26 cellular contexts compared by ENCODE assay signal in the genomic region with DNA sequence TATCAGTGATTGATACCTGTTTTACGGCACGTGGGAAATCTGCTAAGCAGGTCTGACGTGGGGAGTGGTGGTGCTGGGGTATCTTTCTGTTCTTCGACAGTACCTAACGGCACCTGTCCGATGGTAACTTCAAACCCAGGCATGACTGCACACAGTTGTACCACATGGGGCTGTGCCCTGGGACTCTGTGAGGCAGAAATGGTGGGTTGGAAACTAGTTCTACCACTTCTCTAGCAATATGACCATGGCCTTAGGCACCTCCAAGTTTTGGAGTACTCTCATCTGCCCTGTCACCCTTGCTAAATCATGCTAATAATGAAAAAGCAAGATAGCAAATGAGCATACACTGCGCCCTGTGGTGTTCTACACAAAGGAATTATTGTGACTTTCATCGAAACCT. TPM values are rescaled to one million over a fixed set of nuclear protein-coding genes. Genes with fewer than 3 reads are reported as not detected.
"Had no signal": no experiment of that assay in that cellular context is flagged by ENCODE, and none has a peak within 500 bp of the region (broad histone marks: within the 10 kb centered on the region; RNA-seq: fewer than 3 reads in every experiment).

No MANE protein-coding gene starts in this region.

- H3K36me3 Mint-ChIP-seq: brain, immature natural killer cell had no signal

- H3K27me3 ChIP-seq: esophagus muscularis mucosa, hepatocyte, tibial nerve, vagina had no signal

- H3K27ac Mint-ChIP-seq: activated CD4-positive, alpha-beta T cell treated with anti-CD3 and anti-CD28 coated beads, Interleukin-2, amount 10 ng/mL, durations not matched to agents 7 days and 5 days; activated CD8-positive, alpha-beta T cell treated with anti-CD3 and anti-CD28 coated beads, Interleukin-2, amount 10 ng/mL, durations not matched to agents 7 days and 5 days; activated T-helper 1 cell treated with anti-CD3 and anti-CD28 coated beads, Interleukin-12 subunit alpha, Interleukin-12 subunit beta, Interleukin-2, Interleukin-4 antibody, amounts not matched to agents 30 ng/mL and 10 ng/mL and 1 ng/mL, durations not matched to agents 14 hours and 24 hours and 36 hours; immature natural killer cell; nephron; stimulated activated naive CD8-positive, alpha-beta T cell treated with anti-CD3 and anti-CD28 coated beads, Interleukin-15, Interleukin-2, amounts not matched to agents 100 ng/mL and 50 ng/mL, for 24 hours had no signal

- H3K36me3 ChIP-seq: esophagus muscularis mucosa, left ventricle myocardium inferior, neutrophil, tibial nerve, vagina had no signal

- H3K27ac ChIP-seq: esophagus muscularis mucosa, hepatocyte, left ventricle myocardium inferior, neutrophil, parathyroid adenoma, vagina had no signal

- H3K4me1 ChIP-seq: parathyroid adenoma, vagina had no signal

- H3K4me1 Mint-ChIP-seq: immature natural killer cell had no signal

- H3K4me3 Mint-ChIP-seq: activated CD4-positive, alpha-beta T cell treated with anti-CD3 and anti-CD28 coated beads, Interleukin-2, amount 10 ng/mL, durations not matched to agents 7 days and 5 days; activated CD8-positive, alpha-beta T cell treated with anti-CD3 and anti-CD28 coated beads, Interleukin-2, amount 10 ng/mL, durations not matched to agents 7 days and 5 days; activated T-helper 1 cell treated with anti-CD3 and anti-CD28 coated beads, Interleukin-12 subunit alpha, Interleukin-12 subunit beta, Interleukin-2, Interleukin-4 antibody, amounts not matched to agents 30 ng/mL and 10 ng/mL and 1 ng/mL, durations not matched to agents 14 hours and 24 hours and 36 hours; brain; immature natural killer cell; nephron; stimulated activated naive CD8-positive, alpha-beta T cell treated with anti-CD3 and anti-CD28 coated beads, Interleukin-15, Interleukin-2, amounts not matched to agents 100 ng/mL and 50 ng/mL, for 24 hours had no signal

- DNase-seq: activated CD4-positive, alpha-beta T cell treated with anti-CD3 and anti-CD28 coated beads, Interleukin-2, amount 10 ng/mL, durations not matched to agents 7 days and 5 days; activated CD4-positive, CD25-positive, alpha-beta regulatory T cell treated with anti-CD3 and anti-CD28 coated beads, Interleukin-2, amount 50 U/mL, for 72 hours; activated CD8-positive, alpha-beta T cell treated with anti-CD3 and anti-CD28 coated beads, Interleukin-2, amount 10 ng/mL, durations not matched to agents 7 days and 5 days; activated gamma-delta T cell; activated naive CD4-positive, alpha-beta T cell treated with anti-CD3 and anti-CD28 coated beads, Interleukin-2, amount 50 U/mL, for 16 hours; anterior cingulate cortex; central memory CD4-positive, alpha-beta T cell; effector memory CD4-positive, alpha-beta T cell; glutamatergic neuron; immature natural killer cell; left ventricle myocardium inferior; mammary epithelial cell; midbrain; right cardiac atrium; stimulated activated CD4-positive, alpha-beta T cell treated with anti-CD3 and anti-CD28 coated beads, Interleukin-12 subunit alpha, Interleukin-12 subunit beta, amount 100 ng/mL, for 4 hours; stimulated activated CD4-positive, alpha-beta T cell treated with anti-CD3 and anti-CD28 coated beads, Interleukin-4, amount 100 ng/mL, for 4 hours had no signal

- H3K27me3 Mint-ChIP-seq: stimulated activated naive CD8-positive, alpha-beta T cell treated with anti-CD3 and anti-CD28 coated beads, Interleukin-15, Interleukin-2, amounts not matched to agents 100 ng/mL and 50 ng/mL, for 24 hours had no signal

- H2AFZ ChIP-seq: hepatocyte, parathyroid adenoma had no signal

- H3K9me3 Mint-ChIP-seq: activated CD4-positive, alpha-beta T cell treated with anti-CD3 and anti-CD28 coated beads, Interleukin-2, amount 10 ng/mL, durations not matched to agents 7 days and 5 days; activated T-helper 1 cell treated with anti-CD3 and anti-CD28 coated beads, Interleukin-12 subunit alpha, Interleukin-12 subunit beta, Interleukin-2, Interleukin-4 antibody, amounts not matched to agents 30 ng/mL and 10 ng/mL and 1 ng/mL, durations not matched to agents 14 hours and 24 hours and 36 hours; brain; immature natural killer cell; nephron; stimulated activated naive CD8-positive, alpha-beta T cell treated with anti-CD3 and anti-CD28 coated beads, Interleukin-15, Interleukin-2, amounts not matched to agents 100 ng/mL and 50 ng/mL, for 24 hours had no signal

- H3K4me2 ChIP-seq: hepatocyte had no signal

- H3K79me2 ChIP-seq: parathyroid adenoma had no signal

- H3K4me3 ChIP-seq: esophagus muscularis mucosa, hepatocyte, left ventricle myocardium inferior, tibial nerve, vagina had no signal

- H3K9me3 ChIP-seq: esophagus muscularis mucosa, left ventricle myocardium inferior, neutrophil, tibial nerve, vagina had no signal

RNA-seq across cellular contexts. Expression of a gene that starts 30.9 kb away (rescaled TPM):
- total RNA-seq: activated CD4-positive, alpha-beta T cell treated with anti-CD3 and anti-CD28 coated beads, Interleukin-2, amount 10 ng/mL, durations not matched to agents 7 days and 5 days; activated CD8-positive, alpha-beta T cell treated with anti-CD3 and anti-CD28 coated beads, Interleukin-2, amount 10 ng/mL, durations not matched to agents 7 days and 5 days had no signal
